ENCODE assay signal across 8 cellular contexts in genomic region chr2:197804758-197805597, GRCh38. TPM values are rescaled to one million over a fixed set of nuclear protein-coding genes. Genes with fewer than 3 reads are reported as not detected.
DNase-seq lines count a peak whose midpoint lies in the region; ATAC-seq, FAIRE-seq and TF ChIP-seq lines count a peak whose summit lies in the region.

No MANE protein-coding gene starts in this region.

- H4K91ac ChIP-seq in H1 (replicated peaks; ENCODE audit: insufficient read length, low read length) = no peak overlapping the region

- peak overlapping the region; percentile 28; the same call in 1 of the 2 replicates for H4K8ac ChIP-seq in H1 (ENCODE audit: extremely low read depth, insufficient read depth, low read length)

- H3K4me1 ChIP-seq in H1 (replicated peaks in 1 of 4; ENCODE audit: control insufficient read depth in 3 of 4, insufficient read depth in 4 of 4, low read length in 3 of 4) = peaks cover 0 to 9% (median 2%) of the 10 kb centered on the region in 4 experiments; a peak in 3 of 7 replicates
- H3K4me1 ChIP-seq in mucosa of rectum (ENCODE audit: control insufficient read depth in 2 of 2, insufficient read depth in 2 of 2, low read length in 2 of 2) = peaks cover 2 to 4% of the 10 kb centered on the region in 2 donors
- peaks cover 11 to 12% of the 10 kb centered on the region in 2 donors for H3K4me1 ChIP-seq in thyroid gland

- H3K4me1 Mint-ChIP-seq in activated CD4-positive, alpha-beta memory T cell treated with anti-CD3 and anti-CD28 coated beads for 36 hours (ENCODE audit: low read depth) = peaks cover 42% of the 10 kb centered on the region

- peaks cover 10% of the 10 kb centered on the region; the same call in 1 of the 2 replicates for H3K23me2 ChIP-seq in H1 (ENCODE audit: low read depth, low read length)

- peak overlapping the region; percentile 90 for H3K4me3 Mint-ChIP-seq in activated CD4-positive, alpha-beta memory T cell treated with anti-CD3 and anti-CD28 coated beads for 36 hours

- no peak overlapping the region for H3K56ac ChIP-seq in H1 (replicated peaks; ENCODE audit: insufficient read length, low read depth, low read length)

- DNase-seq in AG10803 (ENCODE audit: low read depth) (peak; percentile 20), H1 (ENCODE audit: low read depth in 1 of 2, low spot score in 2 of 2) (peak in 1 of 2 experiments; percentile 51), thyroid gland (peak; percentile 31 to 41), ureter (ENCODE audit: low spot score) (no peak)
- DNase-seq in activated CD4-positive, alpha-beta memory T cell treated with anti-CD3 and anti-CD28 coated beads for 36 hours = peak; percentile 42

- no peak overlapping the region for H3K4ac ChIP-seq in H1 (replicated peaks; ENCODE audit: insufficient read length, low read depth, low read length)

- peak overlapping the region; percentile 67 for H3K27ac Mint-ChIP-seq in activated CD4-positive, alpha-beta memory T cell treated with anti-CD3 and anti-CD28 coated beads for 36 hours

- ATAC-seq in GM19043 (IDR thresholded peaks at IDR 0.05; ENCODE audit: low read depth, unreplicated experiment) (peak; percentile 21), HG03354 (IDR thresholded peaks at IDR 0.05; ENCODE audit: poor library complexity, severe bottlenecking, unreplicated experiment) (peak; percentile 45)

- peak overlapping the region; percentile 66 for H3K4me3 ChIP-seq in AG10803 (ENCODE audit: low read length)
- peak overlapping the region; percentile 36 to 74 (median 54) for H3K4me3 ChIP-seq in H1 (ENCODE audit: extremely low read depth in 1 of 4, insufficient read depth in 2 of 4, low read depth in 3 of 4, low read length in 4 of 4)
- H3K4me3 ChIP-seq in mucosa of rectum (ENCODE audit: low read length in 2 of 2) = peak overlapping the region; percentile 64 to 68
- H3K4me3 ChIP-seq in thyroid gland (replicated peaks in 1 of 3) = peak overlapping the region; percentile 42 to 87 (median 83)

- H2BK15ac ChIP-seq in H1 (ENCODE audit: low read length) = no peak overlapping the region

- H2BK120ac ChIP-seq in H1 (replicated peaks; ENCODE audit: low read depth, low read length) = no peak overlapping the region

- TF ChIP-seq RAD21 in H1 (IDR thresholded peaks at IDR 0.05 in 1 of 2, conservative IDR thresholded peaks at IDR 0.05 in 1 of 2; ENCODE audit: low read depth in 2 of 2, low read length in 2 of 2) = no peak

- H3K79me1 ChIP-seq in H1 (ENCODE audit: low read depth, low read length) = no peaks in the 10 kb centered on the region

- CTCF ChIA-PET in activated CD4-positive, alpha-beta memory T cell treated with anti-CD3 and anti-CD28 coated beads for 36 hours (lab: Charles Lee) = interaction anchor here (0.6 to 2.3 kb wide), 12 partner anchors 9 to 492 kb away, joined by 3 to 15 read pairs (median 3); no protein-coding TSS in a partner anchor
- CTCF ChIA-PET in H1 (lab: Charles Lee; ENCODE audit: partially characterized antibody) = interaction anchor here (0.9 to 2.9 kb wide), 9 partner anchors 9 to 495 kb away, joined by 3 to 16 read pairs (median 4); no protein-coding TSS in a partner anchor

- no peaks in the 10 kb centered on the region for H3K36me3 ChIP-seq in H1 (ENCODE audit: control insufficient read depth in 2 of 4, insufficient read depth in 4 of 4, low read length in 3 of 4)
- H3K36me3 ChIP-seq in mucosa of rectum (ENCODE audit: control insufficient read depth in 2 of 2, insufficient read depth in 2 of 2, low read length in 2 of 2) = no peaks in the 10 kb centered on the region
- no peaks in the 10 kb centered on the region for H3K36me3 ChIP-seq in thyroid gland

- H2BK12ac ChIP-seq in H1 (ENCODE audit: low read depth, low read length) = no peak overlapping the region

- no peak for TF ChIP-seq EP300 in H1 (IDR thresholded peaks at IDR 0.05; ENCODE audit: borderline replicate concordance in 1 of 2, low read depth in 2 of 2, low read length in 2 of 2)

- H2BK20ac ChIP-seq in H1 (ENCODE audit: low read length) = no peak overlapping the region

- H3K23ac ChIP-seq in H1 (ENCODE audit: insufficient read length) = no peak overlapping the region

- no peak overlapping the region for H3K9ac ChIP-seq in H1 (replicated peaks in 1 of 4; ENCODE audit: extremely low read depth in 1 of 4, low read depth in 3 of 4, low read length in 3 of 4)
- H3K9ac ChIP-seq in mucosa of rectum (ENCODE audit: low read depth in 1 of 2, low read length in 2 of 2) = peak overlapping the region in 1 of 2 donors; percentile 52

- intact Hi-C loops in activated CD4-positive, alpha-beta memory T cell treated with anti-CD3 and anti-CD28 coated beads for 36 hours (cut with micrococcal nuclease) = loop anchor here (1.0 to 5.0 kb wide), 6 partner anchors 33 to 240 kb away; no protein-coding TSS in a partner anchor
- intact Hi-C loops in thyroid gland (cut with DNase I) = loop anchor here (5.0 kb wide), 2 partner anchors 322 to 492 kb away; no protein-coding TSS in a partner anchor

- H3K18ac ChIP-seq in H1 (ENCODE audit: extremely low read depth, low read length) = no peak overlapping the region

- H2BK5ac ChIP-seq in H1 (ENCODE audit: low read depth, low read length) = no peak overlapping the region

- no peaks in the 10 kb centered on the region for H3K79me2 ChIP-seq in H1 (ENCODE audit: control insufficient read depth in 1 of 2, insufficient read depth in 2 of 2, low read length in 2 of 2)

- H4K20me1 ChIP-seq in H1 (replicated peaks in 1 of 2; ENCODE audit: control insufficient read depth in 1 of 2, insufficient read depth in 2 of 2, low read length in 2 of 2) = no peaks in the 10 kb centered on the region

- H3K27ac ChIP-seq in H1 (ENCODE audit: low read depth, low read length) (no peak overlapping the region), mucosa of rectum (ENCODE audit: low read depth in 2 of 2, low read length in 2 of 2) (peak overlapping the region in 1 of 2 donors; percentile 25), thyroid gland (peak overlapping the region; percentile 23 to 82 (median 71))

- H3K9me3 Mint-ChIP-seq in activated CD4-positive, alpha-beta memory T cell treated with anti-CD3 and anti-CD28 coated beads for 36 hours = no peaks in the 10 kb centered on the region

- 3% methylated on average over 60 of the region's 90 CpGs; no CpG with 5 or more reads in 1 of the 2 experiments for WGBS in H1 (ENCODE audit: extremely low coverage in 1 of 2, insufficient coverage in 1 of 2, insufficient read length in 1 of 2, insufficient replicate concordance in 2 of 2, low coverage in 1 of 2, low lambda C conversion rate in 2 of 2, missing lambda C conversion rate in 1 of 2), 2 experiments
- 1% methylated on average over 32 to 42 of the region's 90 CpGs for WGBS in thyroid gland, 2 donors

- POLR2A ChIA-PET in activated CD4-positive, alpha-beta memory T cell treated with anti-CD3 and anti-CD28 coated beads for 36 hours (lab: Charles Lee) = no interaction called here
- POLR2A ChIA-PET in H1 (lab: Charles Lee; ENCODE audit: partially characterized antibody) = no interaction called here

- no peak overlapping the region for H2AFZ ChIP-seq in H1 (ENCODE audit: low read length)

- H3K36me3 Mint-ChIP-seq in activated CD4-positive, alpha-beta memory T cell treated with anti-CD3 and anti-CD28 coated beads for 36 hours = no peaks in the 10 kb centered on the region

- TF ChIP-seq POLR2A in H1 (IDR thresholded peaks at IDR 0.05; ENCODE audit: control extremely low read depth in 1 of 2, low read depth in 2 of 2, low read length in 2 of 2) (no peak), thyroid gland (IDR thresholded peaks at IDR 0.05) (no peak)

- no peak overlapping the region for H3K14ac ChIP-seq in H1 (ENCODE audit: insufficient read length)

- H3K27me3 ChIP-seq in H1 (replicated peaks in 1 of 4; ENCODE audit: control insufficient read depth in 3 of 4, extremely low read depth in 1 of 4, insufficient read depth in 3 of 4, low read length in 3 of 4) = peaks cover 9 to 22% (median 16%) of the 10 kb centered on the region in 4 experiments
- H3K27me3 ChIP-seq in mucosa of rectum (ENCODE audit: control insufficient read depth in 2 of 2, insufficient read depth in 2 of 2, low read length in 2 of 2) = peaks cover 7% of the 10 kb centered on the region in 2 donors
- H3K27me3 ChIP-seq in thyroid gland = no peaks in the 10 kb centered on the region

- H3K27me3 Mint-ChIP-seq in activated CD4-positive, alpha-beta memory T cell treated with anti-CD3 and anti-CD28 coated beads for 36 hours = peaks cover 4% of the 10 kb centered on the region

- H3K9me3 ChIP-seq in H1 (ENCODE audit: insufficient read depth in 2 of 2, low read depth in 1 of 2, low read length in 1 of 2) (no peaks in the 10 kb centered on the region), mucosa of rectum (ENCODE audit: control insufficient read depth in 2 of 2, low read length in 2 of 2) (no peaks in the 10 kb centered on the region), thyroid gland (no peaks in the 10 kb centered on the region)

- peak overlapping the region; percentile 88 to 92 for H3K4me2 ChIP-seq in H1 (ENCODE audit: insufficient read depth in 1 of 2, low read depth in 2 of 2, low read length in 2 of 2)

- FAIRE-seq in H1 (lab: Jason Lieb, UNC) = no peak

- H2AK5ac ChIP-seq in H1 (ENCODE audit: low read depth, low read length) = no peak overlapping the region

- no peak overlapping the region for H4K5ac ChIP-seq in H1 (ENCODE audit: insufficient read length, low read depth, low read length)

- no peak for TF ChIP-seq CTCF in AG10803 (conservative IDR thresholded peaks at IDR 0.05; ENCODE audit: low read length)
- TF ChIP-seq CTCF in H1 (IDR thresholded peaks at IDR 0.05; ENCODE audit: control extremely low read depth in 1 of 3, insufficient read depth in 1 of 3, low read depth in 1 of 3, low read length in 3 of 3) = no peak
- no peak for TF ChIP-seq CTCF in thyroid gland (IDR thresholded peaks at IDR 0.05)

RNA-seq across cellular contexts. Expression of gene PLCL1, which starts 0.6 kb away (rescaled TPM):
- 1 to 10 TPM; 1.7 to 1.9 TPM for total RNA-seq in activated CD4-positive, alpha-beta memory T cell treated with anti-CD3 and anti-CD28 coated beads for 36 hours
- not detected in 2 replicates for total RNA-seq in H1 (2021; fragmentation: NEBNext Ultra II Directional; extraction: Animal tissue kit (Norgen Biotek cat#: 25700))
- polyA plus RNA-seq in H1 (2011; rRNA removed) = not detected in 2 replicates
- 0.03 TPM for polyA plus RNA-seq in H1 (2011; cell fraction: cytosol; rRNA removed)
- not detected for polyA plus RNA-seq in H1 (2011; cell fraction: nucleus; rRNA removed)
- polyA plus RNA-seq in H1 (2012, experiment 1 of 2) = 0.18 TPM in 1 of 4 replicates, not detected in the others
- polyA plus RNA-seq in H1 (2012, experiment 2 of 2) = not detected
- polyA plus RNA-seq in H1 (2013, experiment 1 of 2) = under 0.01 TPM
- 0.02 TPM for polyA plus RNA-seq in H1 (2013, experiment 2 of 2)
- polyA minus RNA-seq in H1 (2011; rRNA and poly(A)+ RNA removed) = 0.06 TPM in 1 of 2 replicates, not detected in the other
- not detected for polyA minus RNA-seq in H1 (2011; cell fraction: cytosol; rRNA and poly(A)+ RNA removed)
- polyA minus RNA-seq in H1 (2011; cell fraction: nucleus; rRNA and poly(A)+ RNA removed) = 0.30 TPM
- total RNA-seq in thyroid gland = 10 to 100 TPM in 2 of 4 donors, 1 to 10 TPM in 2; 9.1 to 11.8 (median 9.9) TPM
- 2.9 TPM for total RNA-seq in ureter

RNA-seq across cellular contexts. Expression of gene BOLL, which starts 19.9 kb away (rescaled TPM):
- total RNA-seq in activated CD4-positive, alpha-beta memory T cell treated with anti-CD3 and anti-CD28 coated beads for 36 hours = not detected
- not detected in 2 replicates for total RNA-seq in H1 (2021; fragmentation: NEBNext Ultra II Directional; extraction: Animal tissue kit (Norgen Biotek cat#: 25700))
- polyA plus RNA-seq in H1 (2011; rRNA removed) = 0.03 TPM in 1 of 2 replicates, not detected in the other
- not detected for polyA plus RNA-seq in H1 (2011; cell fraction: cytosol; rRNA removed)
- not detected for polyA plus RNA-seq in H1 (2011; cell fraction: nucleus; rRNA removed)
- polyA plus RNA-seq in H1 (2012, experiment 1 of 2) = 0.33 TPM in 1 of 4 replicates, not detected in the others
- polyA plus RNA-seq in H1 (2012, experiment 2 of 2) = not detected
- polyA plus RNA-seq in H1 (2013, experiment 1 of 2) = not detected
- polyA plus RNA-seq in H1 (2013, experiment 2 of 2) = 0.09 TPM
- not detected in 2 replicates for polyA minus RNA-seq in H1 (2011; rRNA and poly(A)+ RNA removed)
- not detected for polyA minus RNA-seq in H1 (2011; cell fraction: cytosol; rRNA and poly(A)+ RNA removed)
- polyA minus RNA-seq in H1 (2011; cell fraction: nucleus; rRNA and poly(A)+ RNA removed) = not detected
- total RNA-seq in thyroid gland = under 1 TPM in 2 of 4 donors, not detected in 2; 0.27 to 0.45 TPM
- not detected for total RNA-seq in ureter
